Comparison of ENCODE assay signal across 1 cellular context in the genomic region with DNA sequence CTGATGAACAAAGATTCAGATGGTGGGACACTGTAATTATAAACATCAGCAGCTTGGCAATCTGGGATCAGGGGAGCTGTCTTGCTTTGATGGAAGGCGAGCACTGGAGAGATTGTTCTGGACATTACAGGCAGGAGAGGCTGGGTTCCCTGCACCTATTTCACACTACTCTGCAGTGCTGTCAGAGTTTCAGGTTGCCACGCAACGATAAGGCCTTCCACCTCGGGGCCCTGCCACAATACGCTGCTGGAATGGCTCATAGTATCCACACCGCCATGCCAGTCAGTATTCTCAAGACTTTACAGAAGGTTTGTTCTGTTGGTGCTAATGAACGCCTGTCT.
TF ChIP-seq lines count a peak whose summit lies in the region.

No MANE protein-coding gene starts in this region.

TF ChIP-seq in WTC11, 78 proteins besides CTCF, POLR2A, EP300 and RAD21 (continued from another document):
- TF ChIP-seq ZNF416 (CRISPR knock-in tag; IDR thresholded peaks at IDR 0.05) (no peak), GABPB1 (CRISPR knock-in tag; IDR thresholded peaks at IDR 0.05) (no peak)
- TF ChIP-seq, protein P1, sequence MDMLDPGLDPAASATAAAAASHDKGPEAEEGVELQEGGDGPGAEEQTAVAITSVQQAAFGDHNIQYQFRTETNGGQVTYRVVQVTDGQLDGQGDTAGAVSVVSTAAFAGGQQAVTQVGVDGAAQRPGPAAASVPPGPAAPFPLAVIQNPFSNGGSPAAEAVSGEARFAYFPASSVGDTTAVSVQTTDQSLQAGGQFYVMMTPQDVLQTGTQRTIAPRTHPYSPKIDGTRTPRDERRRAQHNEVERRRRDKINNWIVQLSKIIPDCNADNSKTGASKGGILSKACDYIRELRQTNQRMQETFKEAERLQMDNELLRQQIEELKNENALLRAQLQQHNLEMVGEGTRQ (CRISPR knock-in tag; IDR thresholded peaks at IDR 0.05): no peak
